ENCODE assay signal across 10 cellular contexts in genomic region chr2:1538663-1539062, GRCh38.
A peak's percentile ranks its signal among the peaks of the same experiment; 100 is the strongest.
DNase-seq lines count a peak whose midpoint lies in the region; ATAC-seq and TF ChIP-seq lines count a peak whose summit lies in the region.
"Had no signal": no experiment of that assay in that cellular context is flagged by ENCODE, and none has a peak within 500 bp of the region (broad histone marks: within the 10 kb centered on the region; RNA-seq: fewer than 3 reads in every experiment).

No MANE protein-coding gene starts in this region.

- peaks cover 3% of the 10 kb centered on the region for H3K27me3 Mint-ChIP-seq in CD8-positive, alpha-beta T cell (ENCODE audit: low read depth)

- H3K27ac Mint-ChIP-seq in CD8-positive, alpha-beta T cell, result no peak overlapping the region
- H3K27ac Mint-ChIP-seq: activated naive CD4-positive, alpha-beta T cell treated with anti-CD3 and anti-CD28 coated beads, Interleukin-2, amount 50 U/mL, for 24 hours had no signal

- H3K27ac ChIP-seq in CD8-positive, alpha-beta T cell (ENCODE audit: low read depth, low read length), result no peak overlapping the region
- H3K27ac ChIP-seq in stomach, result no peak overlapping the region

- peak; percentile 34 for ATAC-seq in CD8-positive, alpha-beta T cell
- ATAC-seq in sciatic nerve, result no peak
- ATAC-seq in HG02571 (IDR thresholded peaks at IDR 0.05; ENCODE audit: unreplicated experiment), result no peak

- no peak for TF ChIP-seq POLR2A in stomach (IDR thresholded peaks at IDR 0.05)

- no peaks in the 10 kb centered on the region for H3K4me1 Mint-ChIP-seq in CD8-positive, alpha-beta T cell (ENCODE audit: low read depth)

- H3K9me3 ChIP-seq in CD8-positive, alpha-beta T cell (ENCODE audit: low read length), result no peaks in the 10 kb centered on the region
- no peaks in the 10 kb centered on the region for H3K9me3 ChIP-seq in stomach

- no peak for TF ChIP-seq CTCF in CD8-positive, alpha-beta T cell (IDR thresholded peaks at IDR 0.05)
- TF ChIP-seq CTCF in HFF-Myc (IDR thresholded peaks at IDR 0.05; ENCODE audit: low read depth, low read length, missing control alignments) (peak; percentile 36), kidney epithelial cell (IDR thresholded peaks at IDR 0.05; ENCODE audit: insufficient read depth, low read length, poor library complexity, severe bottlenecking) (peak; percentile 66), stomach (IDR thresholded peaks at IDR 0.05) (peak in 1 of 7 experiments; percentile 7)

- H3K36me3 Mint-ChIP-seq in CD8-positive, alpha-beta T cell, result no peaks in the 10 kb centered on the region
- H3K36me3 Mint-ChIP-seq: activated naive CD4-positive, alpha-beta T cell treated with anti-CD3 and anti-CD28 coated beads, Interleukin-2, amount 50 U/mL, for 24 hours had no signal

- H3K9me3 Mint-ChIP-seq in CD8-positive, alpha-beta T cell, result no peaks in the 10 kb centered on the region
- H3K9me3 Mint-ChIP-seq: activated naive CD4-positive, alpha-beta T cell treated with anti-CD3 and anti-CD28 coated beads, Interleukin-2, amount 50 U/mL, for 24 hours had no signal

- CTCF ChIA-PET in CD8-positive, alpha-beta T cell (lab: Charles Lee), result no interaction called here

- no peak for TF ChIP-seq EP300 in stomach (IDR thresholded peaks at IDR 0.05)

- intact Hi-C loops in CD8-positive, alpha-beta T cell (cut with DNase I, micrococcal nuclease), result no loop called here
- intact Hi-C loops in sciatic nerve (cut with DNase I) (no loop called here), stomach (cut with DNase I; ENCODE audit: low total_unique reads) (no loop called here)

- H3K36me3 ChIP-seq in CD8-positive, alpha-beta T cell (ENCODE audit: insufficient read depth, low read length), result no peaks in the 10 kb centered on the region
- no peaks in the 10 kb centered on the region for H3K36me3 ChIP-seq in kidney epithelial cell (ENCODE audit: control insufficient read depth, insufficient read depth, low read length)
- H3K36me3 ChIP-seq in stomach, result no peaks in the 10 kb centered on the region

- whole genome bisulfite sequencing in stomach, 5 donors, result 47 to 55% (median 54%) methylated on average over 10 of the region's 10 CpGs

- POLR2A ChIA-PET in CD8-positive, alpha-beta T cell (lab: Charles Lee), result no interaction called here

- no peak for DNase-seq in CD8-positive, alpha-beta T cell
- DNase-seq in HFF-Myc (ENCODE audit: extremely low read depth, low read depth) (no peak), SW 1271 (lab: John Stamatoyannopoulos, UW) (peak; percentile 21 to 41), kidney epithelial cell (ENCODE audit: low read depth) (no peak), sciatic nerve (ENCODE audit: low spot score) (no peak), NCI-H774 (lab: John Stamatoyannopoulos, UW) (no peak), stomach (no peak)
- DNase-seq: NCI-H2029 had no signal

- H3K4me3 ChIP-seq in CD8-positive, alpha-beta T cell (ENCODE audit: low read depth, low read length), result no peak overlapping the region
- H3K4me3 ChIP-seq in HFF-Myc (replicated peaks; ENCODE audit: low read depth, low read length) (no peak overlapping the region), kidney epithelial cell (ENCODE audit: low read depth, low read length) (no peak overlapping the region), stomach (no peak overlapping the region)

- no peaks in the 10 kb centered on the region for H3K4me1 ChIP-seq in CD8-positive, alpha-beta T cell (ENCODE audit: insufficient read depth, low read length)
- peaks cover 0 to 11% (median 0%) of the 10 kb centered on the region in 4 donors for H3K4me1 ChIP-seq in stomach

- H3K27me3 ChIP-seq in CD8-positive, alpha-beta T cell (ENCODE audit: insufficient read depth, low read length), result no peaks in the 10 kb centered on the region
- no peaks in the 10 kb centered on the region for H3K27me3 ChIP-seq in kidney epithelial cell (ENCODE audit: control insufficient read depth, insufficient read depth, low read length)
- peaks cover 0 to 18% (median 0%) of the 10 kb centered on the region in 3 donors for H3K27me3 ChIP-seq in stomach

- no peak overlapping the region for H3K4me3 Mint-ChIP-seq in CD8-positive, alpha-beta T cell
- H3K4me3 Mint-ChIP-seq: activated naive CD4-positive, alpha-beta T cell treated with anti-CD3 and anti-CD28 coated beads, Interleukin-2, amount 50 U/mL, for 24 hours had no signal

Comparison
In these comparisons a context has a peak if more than half of its experiments do, and no peak if none do; other contexts are left out.
1. DNase-seq: peak in SW 1271 (2 of 2); none in CD8-positive, alpha-beta T cell (0 of 7), HFF-Myc (single experiment), kidney epithelial cell (single experiment), sciatic nerve (single experiment), NCI-H774 (single experiment) and stomach (single experiment).